In genomic region chr19:12868540-12869112, GRCh38 we compare ENCODE assay signal across 9 cellular contexts. TPM values are rescaled to one million over a fixed set of nuclear protein-coding genes. Genes with fewer than 3 reads are reported as not detected.
DNase-seq lines count a peak whose midpoint lies in the region; ATAC-seq and TF ChIP-seq lines count a peak whose summit lies in the region.
"Had no signal": no experiment of that assay in that cellular context is flagged by ENCODE, and none has a peak within 500 bp of the region (broad histone marks: within the 10 kb centered on the region; RNA-seq: fewer than 3 reads in every experiment).

No MANE protein-coding gene starts in this region.

- peaks cover 9% of the 10 kb centered on the region for H3K4me1 ChIP-seq in mammary epithelial cell (ENCODE audit: insufficient read depth, low read length)
- no peaks in the 10 kb centered on the region for H3K4me1 ChIP-seq in SK-N-SH (ENCODE audit: control insufficient read depth in 1 of 2, insufficient read depth in 2 of 2, low read depth in 1 of 2, low read length in 1 of 2)

- 94% methylated on average over 9 of the region's 10 CpGs for WGBS in mammary epithelial cell (ENCODE audit: low coverage, missing lambda C conversion rate)
- WGBS in SK-N-SH (ENCODE audit: low lambda C conversion rate) = 93% methylated on average over 9 of the region's 10 CpGs

- H3F3A ChIP-seq in SK-N-SH (replicated peaks; ENCODE audit: insufficient read depth) = peaks cover 5% of the 10 kb centered on the region

- no peak overlapping the region for H3K27ac Mint-ChIP-seq in MCF 10A (ENCODE audit: low read depth, unreplicated experiment)

- no peak overlapping the region for H3K27ac ChIP-seq in mammary epithelial cell (ENCODE audit: insufficient read depth, low read depth, low read length)
- H3K27ac ChIP-seq in SK-N-SH (ENCODE audit: low read depth in 2 of 2, low read length in 1 of 2) = no peak overlapping the region
- H3K27ac ChIP-seq: BLaER1, HL-60 had no signal

- no TSS peak for BruUV-seq in MCF 10A (replicated peaks; lab: Mats Ljungman, UMichigan)
- BruUV-seq in mammary epithelial cell (replicated peaks; lab: Mats Ljungman, UMichigan) = no TSS peak

- no peaks in the 10 kb centered on the region for H3K27me3 Mint-ChIP-seq in MCF 10A (ENCODE audit: insufficient read depth, unreplicated experiment)

- H3K36me3 Mint-ChIP-seq in MCF 10A (ENCODE audit: insufficient read depth, unreplicated experiment) = no peaks in the 10 kb centered on the region

- H3K27me3 ChIP-seq in mammary epithelial cell (ENCODE audit: insufficient read depth, low read length) = no peaks in the 10 kb centered on the region
- H3K27me3 ChIP-seq in SK-N-SH (ENCODE audit: insufficient read depth) = no peaks in the 10 kb centered on the region
- H3K27me3 ChIP-seq: BLaER1 had no signal

- no peak overlapping the region for H3K4me3 Mint-ChIP-seq in MCF 10A (ENCODE audit: unreplicated experiment)

- TF ChIP-seq CTCF in MCF 10A (IDR thresholded peaks at IDR 0.05; ENCODE audit: unreplicated experiment) (no peak), mammary epithelial cell (conservative IDR thresholded peaks at IDR 0.05 in 1 of 2, IDR thresholded peaks at IDR 0.05 in 1 of 2; ENCODE audit: extremely low read depth in 1 of 2, insufficient read depth in 1 of 2, low read depth in 1 of 2, low read length in 2 of 2) (no peak), SK-N-SH (IDR thresholded peaks at IDR 0.05) (no peak)

- no peaks in the 10 kb centered on the region for H3K79me2 ChIP-seq in mammary epithelial cell (ENCODE audit: insufficient read depth, low read length)
- H3K79me2 ChIP-seq in SK-N-SH (ENCODE audit: insufficient read depth) = no peaks in the 10 kb centered on the region

- peak; percentile 36 for DNase-seq in MCF 10A (ENCODE audit: unreplicated experiment)
- no peak for DNase-seq in mammary epithelial cell
- DNase-seq in SK-N-SH = peak; percentile 63
- DNase-seq in stimulated activated CD8-positive, alpha-beta memory T cell treated with anti-CD3 and anti-CD28 coated beads, Interleukin-4, amount 100 ng/mL, for 48 hours = peak; percentile 59
- DNase-seq in NCI-H1930 (lab: John Stamatoyannopoulos, UW) = no peak
- DNase-seq: foreskin melanocyte had no signal

- in situ Hi-C loops in mammary epithelial cell (cut with MboI; ENCODE audit: low sequenced_read_pairs in 2 of 2) = no loop called here

- dilution Hi-C loops in mammary epithelial cell (cut with HindIII; ENCODE audit: low sequenced_read_pairs) = no loop called here

- H3K4me1 Mint-ChIP-seq in MCF 10A (ENCODE audit: insufficient read depth, unreplicated experiment) = no peaks in the 10 kb centered on the region

- H3K9ac ChIP-seq in mammary epithelial cell (ENCODE audit: insufficient read depth, low read length) = no peak overlapping the region
- H3K9ac ChIP-seq in SK-N-SH = no peak overlapping the region

- H3K36me3 ChIP-seq in mammary epithelial cell (ENCODE audit: insufficient read depth, low read length) (no peaks in the 10 kb centered on the region), SK-N-SH (replicated peaks in 1 of 2; ENCODE audit: control insufficient read depth in 1 of 2, insufficient read depth in 2 of 2, low read length in 1 of 2) (no peaks in the 10 kb centered on the region)

- CTCF ChIA-PET in MCF 10A (lab: Yijun Ruan, JAX) = interaction anchor here (0.6 to 0.7 kb wide), 2 partner anchors 68 to 579 kb away, joined by 3 read pairs; no protein-coding TSS in a partner anchor
- CTCF ChIA-PET in mammary epithelial cell (lab: Charles Lee; ENCODE audit: low non-redundant PET) = no interaction called here
- CTCF ChIA-PET in SK-N-SH (lab: Yijun Ruan, JAX) = interaction anchor here (10.3 kb wide), 1 partner anchor 21 kb away, joined by 62 read pairs; no protein-coding TSS in a partner anchor

- intact Hi-C loops in MCF 10A (cut with micrococcal nuclease) = no loop called here
- intact Hi-C loops in mammary epithelial cell (cut with micrococcal nuclease) = no loop called here

- peaks cover 9% of the 10 kb centered on the region for H3K9me3 Mint-ChIP-seq in MCF 10A (ENCODE audit: unreplicated experiment)

- no peak overlapping the region for H3K4me2 ChIP-seq in mammary epithelial cell (ENCODE audit: insufficient read depth, low read depth, low read length)
- H3K4me2 ChIP-seq in SK-N-SH = no peak overlapping the region

- POLR2A ChIA-PET in MCF 10A (lab: Yijun Ruan, JAX) = no interaction called here
- POLR2A ChIA-PET in SK-N-SH (lab: Yijun Ruan, JAX) = no interaction called here

- no peak for ATAC-seq in GM21423 (IDR thresholded peaks at IDR 0.05; ENCODE audit: unreplicated experiment)

- H4K20me1 ChIP-seq in mammary epithelial cell (ENCODE audit: insufficient read depth, low read length) (no peaks in the 10 kb centered on the region), SK-N-SH (ENCODE audit: insufficient read depth) (no peaks in the 10 kb centered on the region)
- H4K20me1 ChIP-seq: BLaER1 had no signal

- H2AFZ ChIP-seq in mammary epithelial cell (ENCODE audit: low read depth, low read length) = no peak overlapping the region
- H2AFZ ChIP-seq in SK-N-SH (ENCODE audit: low read depth) = no peak overlapping the region

- H3K9me3 ChIP-seq in mammary epithelial cell (replicated peaks; ENCODE audit: insufficient read depth, low read length) = no peaks in the 10 kb centered on the region
- H3K9me3 ChIP-seq in SK-N-SH = no peaks in the 10 kb centered on the region

- TF ChIP-seq EP300 in SK-N-SH (IDR thresholded peaks at IDR 0.05; ENCODE audit: borderline replicate concordance in 1 of 2, low read depth in 1 of 2, low read length in 1 of 2) = no peak

- H3K4me3 ChIP-seq in mammary epithelial cell (replicated peaks in 1 of 3; ENCODE audit: insufficient read depth in 1 of 3, low read depth in 2 of 3, low read length in 3 of 3) (no peak overlapping the region), SK-N-SH (ENCODE audit: low read depth in 2 of 2, low read length in 1 of 2) (no peak overlapping the region)

- no peak for TF ChIP-seq RAD21 in SK-N-SH (IDR thresholded peaks at IDR 0.05; ENCODE audit: low read length)

- no peaks in the 10 kb centered on the region for H3K9me2 ChIP-seq in SK-N-SH

TF ChIP-seq in SK-N-SH, 30 proteins besides CTCF, POLR2A, EP300 and RAD21:
- TF ChIP-seq PBX3 (IDR thresholded peaks at IDR 0.05) (peak; percentile 79), ZBTB33 (IDR thresholded peaks at IDR 0.05; ENCODE audit: borderline replicate concordance, low read depth) (no peak)

RNA-seq across cellular contexts. Expression of gene DNASE2, which starts 12.6 kb away (rescaled TPM):
- total RNA-seq in MCF 10A (2022) (26.7 and 28.7 TPM in 2 replicates), mammary epithelial cell (10 to 100 TPM; 41.2 to 54.2 TPM)
- polyA plus RNA-seq in mammary epithelial cell (40.6 TPM), SK-N-SH (2012; rRNA removed) (29.8 and 40.7 TPM in 2 replicates)
- 23.3 TPM for polyA minus RNA-seq in mammary epithelial cell
- 23.1 and 30.9 TPM in 2 replicates for polyA plus RNA-seq in SK-N-SH (2012; cell fraction: cytosol; rRNA removed)
- 10.8 and 15.2 TPM in 2 replicates for polyA plus RNA-seq in SK-N-SH (2012; cell fraction: nucleus; rRNA removed)

RNA-seq across cellular contexts. Expression of gene KLF1, which starts 18.4 kb away (rescaled TPM):
- total RNA-seq in MCF 10A (2022) (not detected in 2 replicates), mammary epithelial cell (not detected)
- polyA plus RNA-seq in mammary epithelial cell (0.07 TPM), SK-N-SH (2012; rRNA removed) (not detected in 2 replicates)
- not detected for polyA minus RNA-seq in mammary epithelial cell
- polyA plus RNA-seq in SK-N-SH (2012; cell fraction: cytosol; rRNA removed) = not detected in 2 replicates
- not detected in 2 replicates for polyA plus RNA-seq in SK-N-SH (2012; cell fraction: nucleus; rRNA removed)

RNA-seq across cellular contexts. Expression of gene GCDH, which starts 22.3 kb away (rescaled TPM):
- total RNA-seq in MCF 10A (2022) (22.9 and 38.0 TPM in 2 replicates), mammary epithelial cell (10 to 100 TPM; 25.2 to 31.5 TPM)
- polyA plus RNA-seq in mammary epithelial cell (23.4 TPM), SK-N-SH (2012; rRNA removed) (29.4 and 36.6 TPM in 2 replicates)
- polyA minus RNA-seq in mammary epithelial cell = 18.4 TPM
- 13.4 and 24.8 TPM in 2 replicates for polyA plus RNA-seq in SK-N-SH (2012; cell fraction: cytosol; rRNA removed)
- polyA plus RNA-seq in SK-N-SH (2012; cell fraction: nucleus; rRNA removed) = 63.5 and 74.5 TPM in 2 replicates

RNA-seq across cellular contexts. Expression of gene MAST1, which starts 30.3 kb away (rescaled TPM):
- total RNA-seq in MCF 10A (2022) (1.0 and 1.6 TPM in 2 replicates), mammary epithelial cell (1 to 10 TPM in 1 of 2 donors, under 1 TPM in 1; 0.50 to 2.2 TPM)
- polyA plus RNA-seq in mammary epithelial cell (0.42 TPM), SK-N-SH (2012; rRNA removed) (4.3 and 9.7 TPM in 2 replicates)
- not detected for polyA minus RNA-seq in mammary epithelial cell
- polyA plus RNA-seq in SK-N-SH (2012; cell fraction: cytosol; rRNA removed) = 3.2 and 7.2 TPM in 2 replicates
- 37.5 and 48.1 TPM in 2 replicates for polyA plus RNA-seq in SK-N-SH (2012; cell fraction: nucleus; rRNA removed)

RNA-seq across cellular contexts. Expression of gene RTBDN, which starts 34.2 kb away (rescaled TPM):
- not detected in 2 replicates for total RNA-seq in MCF 10A (2022)
- not detected for total RNA-seq in mammary epithelial cell
- not detected for polyA plus RNA-seq in mammary epithelial cell
- not detected for polyA minus RNA-seq in mammary epithelial cell
- 0.47 and 0.72 TPM in 2 replicates for polyA plus RNA-seq in SK-N-SH (2012; rRNA removed)
- polyA plus RNA-seq in SK-N-SH (2012; cell fraction: cytosol; rRNA removed) = 0.23 and 0.55 TPM in 2 replicates
- 0.27 and 0.31 TPM in 2 replicates for polyA plus RNA-seq in SK-N-SH (2012; cell fraction: nucleus; rRNA removed)

Comparison
In these comparisons a context has a peak if more than half of its experiments do, and no peak if none do; other contexts are left out.
1. DNase-seq: peak in MCF 10A (single experiment), SK-N-SH (single experiment) and stimulated activated CD8-positive, alpha-beta memory T cell treated with anti-CD3 and anti-CD28 coated beads, Interleukin-4, amount 100 ng/mL, for 48 hours (single experiment); none in mammary epithelial cell (single experiment) and NCI-H1930 (0 of 2).